In the genomic region with DNA sequence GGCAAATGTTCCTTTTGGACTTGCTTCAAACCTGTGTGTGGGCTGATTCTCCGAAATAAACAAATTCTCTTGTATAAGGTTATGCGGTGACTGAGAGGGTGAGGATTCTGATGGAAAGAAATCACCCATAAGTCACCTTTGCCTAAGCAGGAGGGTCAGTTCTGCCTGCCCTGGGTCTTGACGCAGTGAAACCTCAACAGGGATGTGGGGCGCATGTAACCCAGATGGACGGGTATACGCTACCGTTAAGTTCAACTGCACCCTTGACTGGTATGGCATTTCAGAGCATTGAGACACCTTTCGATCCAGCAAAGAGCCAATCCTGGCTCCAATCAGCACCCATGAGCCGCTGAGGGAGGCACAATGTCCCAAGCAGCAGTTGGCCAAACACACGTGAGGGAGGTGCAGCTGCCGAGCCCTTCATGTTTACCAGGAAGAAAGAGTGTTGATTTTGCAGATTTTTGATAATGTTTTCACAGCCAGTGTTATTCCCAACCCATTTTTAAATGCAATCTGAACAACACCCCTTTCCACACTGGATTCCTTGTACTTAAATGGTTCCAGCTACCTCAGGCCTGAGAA, we compare ENCODE assay signal across 14 cellular contexts. TPM values are rescaled to one million over a fixed set of nuclear protein-coding genes. Genes with fewer than 3 reads are reported as not detected.
DNase-seq lines count a peak whose midpoint lies in the region; ATAC-seq, FAIRE-seq and TF ChIP-seq lines count a peak whose summit lies in the region.
"Had no signal": no experiment of that assay in that cellular context is flagged by ENCODE, and none has a peak within 500 bp of the region (broad histone marks: within the 10 kb centered on the region; RNA-seq: fewer than 3 reads in every experiment).

No MANE protein-coding gene starts in this region.

- H3K9ac ChIP-seq in endothelial cell of umbilical vein (replicated peaks; ENCODE audit: extremely low read depth, insufficient read depth, low read length): no peak overlapping the region
- H3K9ac ChIP-seq: BLaER1, neural progenitor cell had no signal

- no peaks in the 10 kb centered on the region for H3K36me3 ChIP-seq in endothelial cell of umbilical vein (ENCODE audit: control insufficient read depth in 2 of 2, extremely low read depth in 1 of 2, insufficient read depth in 2 of 2, low read length in 2 of 2)
- H3K36me3 ChIP-seq in mucosa of descending colon (ENCODE audit: low read depth): no peaks in the 10 kb centered on the region
- H3K36me3 ChIP-seq in testis (ENCODE audit: low read depth, missing control alignments): no peaks in the 10 kb centered on the region
- H3K36me3 ChIP-seq: BLaER1, neural progenitor cell had no signal

- no peak overlapping the region for H3K4me2 ChIP-seq in endothelial cell of umbilical vein (ENCODE audit: insufficient read depth, low read length)
- H3K4me2 ChIP-seq: neural progenitor cell had no signal

- H3K27me3 ChIP-seq in endothelial cell of umbilical vein (ENCODE audit: control insufficient read depth in 2 of 2, insufficient read depth in 2 of 2, low read length in 2 of 2) (no peaks in the 10 kb centered on the region), testis (no peaks in the 10 kb centered on the region)
- H3K27me3 ChIP-seq: BLaER1, neural progenitor cell had no signal

- TF ChIP-seq POLR2A in endothelial cell of umbilical vein (IDR thresholded peaks at IDR 0.05; ENCODE audit: low read depth, low read length) (no peak), testis (IDR thresholded peaks at IDR 0.05) (no peak)

- no peak overlapping the region for H3K4me3 ChIP-seq in endothelial cell of umbilical vein (replicated peaks in 1 of 3; ENCODE audit: insufficient read depth in 1 of 3, low read depth in 1 of 3, low read length in 3 of 3)
- no peak overlapping the region for H3K4me3 ChIP-seq in mucosa of descending colon
- H3K4me3 ChIP-seq in testis: no peak overlapping the region
- H3K4me3 ChIP-seq: BLaER1, GM12878, neural progenitor cell had no signal

- BruUV-seq in endothelial cell of umbilical vein (replicated peaks; lab: Mats Ljungman, UMichigan): no TSS peak

- DNase-seq in endothelial cell of umbilical vein (ENCODE audit: low read depth, low spot score) (no peak), mucosa of descending colon (peak; percentile 63 to 73 (median 65)), testis (no peak), NCI-H128 (lab: John Stamatoyannopoulos, UW; ENCODE audit: unreplicated experiment) (no peak), midbrain (lab: John Stamatoyannopoulos, UW) (no peak)
- DNase-seq: activated CD4-positive, alpha-beta T cell treated with anti-CD3 and anti-CD28 coated beads for 4 hours; HFFc6; NCI-H82 had no signal

- dilution Hi-C loops in endothelial cell of umbilical vein (cut with MboI; ENCODE audit: extremely low pct_ligation_motif_present, low sequenced_read_pairs): no loop called here

- WGBS in testis, 2 donors: 69 to 77% methylated on average over 11 of the region's 11 CpGs

- TF ChIP-seq CTCF in endothelial cell of umbilical vein (IDR thresholded peaks at IDR 0.05; ENCODE audit: extremely low read depth in 1 of 2, insufficient read depth in 1 of 2, low read depth in 1 of 2, low read length in 2 of 2) (no peak), mucosa of descending colon (IDR thresholded peaks at IDR 0.05) (no peak), testis (IDR thresholded peaks at IDR 0.05) (no peak)

- peak; percentile 74 for ATAC-seq in mucosa of descending colon
- no peak for ATAC-seq in GM18502 (IDR thresholded peaks at IDR 0.05; ENCODE audit: poor library complexity, unreplicated experiment)
- no peak for ATAC-seq in HG03565 (IDR thresholded peaks at IDR 0.05; ENCODE audit: unreplicated experiment)
- ATAC-seq: GM12878 had no signal

- H3K9me3 ChIP-seq in endothelial cell of umbilical vein (replicated peaks; ENCODE audit: control insufficient read depth, insufficient read depth, low read length) (no peaks in the 10 kb centered on the region), mucosa of descending colon (no peaks in the 10 kb centered on the region), testis (no peaks in the 10 kb centered on the region)
- H3K9me3 ChIP-seq: BLaER1 had no signal

- H4K20me1 ChIP-seq in endothelial cell of umbilical vein (replicated peaks; ENCODE audit: control insufficient read depth, extremely low read depth, insufficient read depth, low read length): no peaks in the 10 kb centered on the region
- H4K20me1 ChIP-seq: BLaER1 had no signal

- CTCF ChIA-PET in endothelial cell of umbilical vein (lab: Charles Lee): interaction anchor here (1.3 kb wide), 1 partner anchor 32 kb away, joined by 5 read pairs; no protein-coding TSS in a partner anchor

- intact Hi-C loops in endothelial cell of umbilical vein (cut with micrococcal nuclease): no loop called here
- intact Hi-C loops in mucosa of descending colon (cut with DNase I, micrococcal nuclease): no loop called here
- intact Hi-C loops in testis (cut with DNase I; ENCODE audit: low total_unique reads): no loop called here

- H3K27ac ChIP-seq in angular gyrus (ENCODE audit: low read depth, low read length) (peak overlapping the region; percentile 83), endothelial cell of umbilical vein (ENCODE audit: insufficient read depth, low read depth, low read length) (no peak overlapping the region), testis (peak overlapping the region; percentile 63 to 67)
- H3K27ac ChIP-seq: BLaER1, neural progenitor cell had no signal

- peak overlapping the region; percentile 55 for H2AFZ ChIP-seq in endothelial cell of umbilical vein (ENCODE audit: low read depth, low read length)
- H2AFZ ChIP-seq: neural progenitor cell had no signal

- no peaks in the 10 kb centered on the region for H3K79me2 ChIP-seq in endothelial cell of umbilical vein (ENCODE audit: control insufficient read depth, insufficient read depth, low read length)

- H3K4me1 ChIP-seq in endothelial cell of umbilical vein (ENCODE audit: control insufficient read depth, extremely low read depth, insufficient read depth, low read length) (peaks cover 60% of the 10 kb centered on the region), mucosa of descending colon (ENCODE audit: low read depth) (peaks cover 10% of the 10 kb centered on the region), testis (peaks cover 25% of the 10 kb centered on the region)

- H3K9me1 ChIP-seq in endothelial cell of umbilical vein (replicated peaks; ENCODE audit: control insufficient read depth, extremely low read depth, insufficient read depth, low read length): no peaks in the 10 kb centered on the region

- POLR2A ChIA-PET in endothelial cell of umbilical vein (lab: Charles Lee): no interaction called here

- no peak for FAIRE-seq in endothelial cell of umbilical vein (lab: Jason Lieb, UNC)
- FAIRE-seq: GM12878 had no signal

TF ChIP-seq in endothelial cell of umbilical vein, 7 proteins besides CTCF, POLR2A, EP300 and RAD21:
- TF ChIP-seq GATA2 (IDR thresholded peaks at IDR 0.05; ENCODE audit: insufficient read depth, insufficient read length, low read depth, low read length) (no peak), MAX (IDR thresholded peaks at IDR 0.05; ENCODE audit: insufficient read depth, insufficient read length) (no peak), EZH2 (IDR thresholded peaks at IDR 0.05; ENCODE audit: borderline replicate concordance, low read depth, low read length, severe bottlenecking) (no peak), MYC (IDR thresholded peaks at IDR 0.05; ENCODE audit: low read depth, low read length) (no peak), POLR2AphosphoS5 (IDR thresholded peaks at IDR 0.05; ENCODE audit: insufficient read depth, low read depth, low read length) (no peak), FOS (IDR thresholded peaks at IDR 0.05; ENCODE audit: borderline replicate concordance, insufficient read depth, low read length) (no peak), JUN (IDR thresholded peaks at IDR 0.05; ENCODE audit: borderline replicate concordance, insufficient read depth, insufficient read length, low read depth) (no peak)
TF ChIP-seq in endothelial cell of umbilical vein: peak in this region for 0.

RNA-seq across cellular contexts. Expression of gene SORBS1, which starts 48.1 kb away (rescaled TPM):
- total RNA-seq in endothelial cell of umbilical vein: 3.2 and 7.9 TPM in 2 replicates
- polyA plus RNA-seq in endothelial cell of umbilical vein: 1.8 and 2.0 TPM in 2 replicates
- polyA plus RNA-seq in endothelial cell of umbilical vein (2011; cell fraction: cytosol; rRNA removed): 1.9 and 2.1 TPM in 2 replicates
- polyA plus RNA-seq in endothelial cell of umbilical vein (2011; cell fraction: nucleus; rRNA removed): 5.1 and 6.9 TPM in 2 replicates
- 0.87 and 1.6 TPM in 2 replicates for polyA plus RNA-seq in endothelial cell of umbilical vein (2012)
- polyA minus RNA-seq in endothelial cell of umbilical vein: 5.1 and 7.9 TPM in 2 replicates
- 0.51 TPM for polyA minus RNA-seq in endothelial cell of umbilical vein (2011; cell fraction: cytosol; rRNA and poly(A)+ RNA removed)
- polyA minus RNA-seq in endothelial cell of umbilical vein (2011; cell fraction: nucleus; rRNA and poly(A)+ RNA removed): 11.1 and 17.3 TPM in 2 replicates
- total RNA-seq in mucosa of descending colon: 100 to 1,000 TPM in 1 of 3 donors, 10 to 100 TPM in 2; 48.9 to 699 (median 99.3) TPM
- total RNA-seq in testis: 10 to 100 TPM; 34.4 to 38.8 TPM
- polyA plus RNA-seq in testis (ENCODE audit: insufficient read depth, low read depth, low replicate concordance): 46.6 TPM

Comparison
In these comparisons a context has a peak if more than half of its experiments do, and no peak if none do; other contexts are left out.
1. DNase-seq: peak in mucosa of descending colon (3 of 3); none in endothelial cell of umbilical vein (single experiment), testis (single experiment), NCI-H128 (single experiment) and midbrain (single experiment).